17 cellular contexts compared by ENCODE assay signal in the genomic region with DNA sequence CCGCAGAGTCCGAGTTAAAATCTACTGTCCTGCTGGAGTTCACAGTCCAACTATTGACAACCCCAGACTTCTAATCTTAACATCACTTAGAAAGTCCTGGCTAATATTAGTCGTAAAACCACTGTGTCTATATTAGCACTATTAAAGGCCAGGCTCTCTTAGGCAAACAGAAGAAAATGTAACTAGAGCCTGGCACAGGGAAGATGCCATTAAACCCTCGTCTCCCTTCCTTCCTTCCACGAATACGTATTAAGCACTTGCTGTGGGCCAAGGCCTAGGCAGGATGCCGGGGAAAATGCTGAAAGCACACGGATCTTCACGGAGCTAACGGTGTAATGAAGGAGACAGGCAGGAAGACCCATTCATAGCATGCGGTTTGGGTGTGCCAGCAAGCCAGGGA.
"Had no signal": no experiment of that assay in that cellular context is flagged by ENCODE, and none has a peak within 500 bp of the region (broad histone marks: within the 10 kb centered on the region; RNA-seq: fewer than 3 reads in every experiment).

No MANE protein-coding gene starts in this region.

- DNase-seq: colonic mucosa; cortex of kidney; effector CD8-positive, alpha-beta T cell; effector memory CD8-positive, alpha-beta T cell; foreskin keratinocyte; heart right ventricle; hippocampal formation; left cardiac atrium; left ventricle myocardium superior; lower lobe of right lung; mesendoderm; midbrain; naive thymus-derived CD4-positive, alpha-beta T cell had no signal

- H3K9me3 ChIP-seq: colonic mucosa, esophagus muscularis mucosa, gastroesophageal sphincter, heart right ventricle, left lung, lower lobe of right lung had no signal

- H3K4me1 ChIP-seq: colonic mucosa, esophagus muscularis mucosa, foreskin keratinocyte, gastroesophageal sphincter, left lung, lower lobe of right lung had no signal

- H3K9me3 Mint-ChIP-seq: dendritic cell treated with granulocyte-macrophage colony-stimulating factor and Interleukin-4, amounts not matched to agents 40 ng/mL and 50 ng/mL, for 4 days; effector memory CD8-positive, alpha-beta T cell had no signal

- H3K4me3 Mint-ChIP-seq: dendritic cell treated with granulocyte-macrophage colony-stimulating factor and Interleukin-4, amounts not matched to agents 40 ng/mL and 50 ng/mL, for 4 days; effector memory CD8-positive, alpha-beta T cell had no signal

- H3K27me3 ChIP-seq: colonic mucosa, esophagus muscularis mucosa, left lung had no signal

- H3K36me3 ChIP-seq: colonic mucosa, esophagus muscularis mucosa, gastroesophageal sphincter, heart right ventricle, left lung, lower lobe of right lung had no signal

- H3K4me3 ChIP-seq: colonic mucosa, esophagus muscularis mucosa, gastroesophageal sphincter, heart right ventricle, left lung, lower lobe of right lung had no signal

- H3K27ac Mint-ChIP-seq: dendritic cell treated with granulocyte-macrophage colony-stimulating factor and Interleukin-4, amounts not matched to agents 40 ng/mL and 50 ng/mL, for 4 days; effector memory CD8-positive, alpha-beta T cell; naive thymus-derived CD4-positive, alpha-beta T cell had no signal

- H3K36me3 Mint-ChIP-seq: naive thymus-derived CD4-positive, alpha-beta T cell had no signal

- H3K27ac ChIP-seq: colonic mucosa, esophagus muscularis mucosa, foreskin keratinocyte, gastroesophageal sphincter, heart right ventricle, left lung, lower lobe of right lung had no signal

- ATAC-seq: effector memory CD8-positive, alpha-beta T cell; foreskin keratinocyte; gastroesophageal sphincter; heart right ventricle; left cardiac atrium; left lung; left ventricle myocardium superior; lower lobe of right lung; naive thymus-derived CD4-positive, alpha-beta T cell had no signal
